ENCODE assay signal across 23 cellular contexts in genomic region chr1:30327370-30328099, GRCh38.
"Had no signal": no experiment of that assay in that cellular context is flagged by ENCODE, and none has a peak within 500 bp of the region (broad histone marks: within the 10 kb centered on the region; RNA-seq: fewer than 3 reads in every experiment).

No MANE protein-coding gene starts in this region.

- H3K27me3 ChIP-seq: gastrocnemius medialis, neural progenitor cell, transverse colon had no signal

- H3K9me3 ChIP-seq: gastrocnemius medialis, prostate gland, suprapubic skin, transverse colon had no signal

- ATAC-seq: activated naive CD8-positive, alpha-beta T cell treated with anti-CD3 and anti-CD28 coated beads, Interleukin-2, amount 50 U/mL, for 24 hours; gastrocnemius medialis; naive thymus-derived CD8-positive, alpha-beta T cell; stimulated activated naive B cell treated with anti-CD40 and anti-IgM and Interleukin-4, amounts not matched to agents 10 μg/mL and 1 μg/mL and 100 μg/mL, for 72 hours had no signal

- H3K4me1 ChIP-seq: gastrocnemius medialis, neural progenitor cell, prostate gland, suprapubic skin, transverse colon had no signal

- FAIRE-seq: endometrium, keratinocyte had no signal

- H3K4me3 ChIP-seq: gastrocnemius medialis, neural progenitor cell, prostate gland, smooth muscle cell, suprapubic skin, transverse colon had no signal

- H3K9ac ChIP-seq: neural progenitor cell had no signal

- H3K27ac ChIP-seq: epithelial cell of prostate, gastrocnemius medialis, neural progenitor cell, prostate gland, suprapubic skin, transverse colon had no signal

- H3K36me3 ChIP-seq: gastrocnemius medialis, neural progenitor cell, prostate gland, suprapubic skin, transverse colon had no signal

- DNase-seq: activated CD4-positive, alpha-beta T cell treated with anti-CD3 and anti-CD28 coated beads, Interleukin-2, amount 50 U/mL, for 1 hour; activated CD4-positive, CD25-positive, alpha-beta regulatory T cell treated with anti-CD3 and anti-CD28 coated beads, Interleukin-2, amount 50 U/mL, for 72 hours; activated naive CD8-positive, alpha-beta T cell treated with anti-CD3 and anti-CD28 coated beads, Interleukin-2, amount 50 U/mL, for 24 hours; amygdala; central memory CD4-positive, alpha-beta T cell; effector CD4-positive, alpha-beta T cell; gastrocnemius medialis; glutamatergic neuron; midbrain; retina; stimulated activated CD4-positive, alpha-beta T cell treated with anti-CD3 and anti-CD28 coated beads, Interleukin-1b, Interleukin-23, amount 100 ng/mL, for 48 hours; stimulated activated CD4-positive, alpha-beta T cell treated with anti-CD3 and anti-CD28 coated beads, Interleukin-4, amount 100 ng/mL, for 4 hours; stimulated activated naive B cell treated with anti-CD40 and anti-IgM and Interleukin-4, amounts not matched to agents 10 μg/mL and 1 μg/mL and 100 μg/mL, for 72 hours; T-helper 2 cell; transverse colon had no signal
